26 cellular contexts compared by ENCODE assay signal in the genomic region with DNA sequence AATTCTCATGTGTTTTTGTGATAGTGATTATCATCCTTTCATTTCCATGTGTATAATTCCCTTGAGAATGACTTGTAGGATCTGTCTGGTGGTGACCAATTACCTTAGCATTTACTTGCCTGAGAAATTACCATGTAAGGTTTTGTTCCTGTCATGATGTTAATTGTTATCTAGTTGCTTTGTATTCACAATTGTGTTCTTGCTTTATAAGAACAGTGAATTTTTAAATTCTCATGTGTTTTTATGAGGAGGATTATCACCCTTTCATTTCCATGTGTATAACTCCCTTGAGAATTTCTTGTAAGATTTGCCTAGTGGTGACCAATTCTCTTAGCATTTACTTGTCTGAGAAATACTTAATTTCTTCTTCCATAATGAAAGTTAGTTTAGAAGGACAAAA.
"Had no signal": no experiment of that assay in that cellular context is flagged by ENCODE, and none has a peak within 500 bp of the region (broad histone marks: within the 10 kb centered on the region; RNA-seq: fewer than 3 reads in every experiment).

No MANE protein-coding gene starts in this region.

- H3K36me3 ChIP-seq: neutrophil, ovary, right lobe of liver, sigmoid colon, stomach, thoracic aorta, thyroid gland, tibial nerve, upper lobe of left lung, vagina had no signal

- H3K27ac ChIP-seq: neutrophil, ovary, parathyroid adenoma, psoas muscle, right lobe of liver, sigmoid colon, stomach, thoracic aorta, thyroid gland, tibial nerve, upper lobe of left lung, vagina had no signal

- FAIRE-seq: small intestine, urothelium cell line had no signal

- DNase-seq: naive thymus-derived CD4-positive, alpha-beta T cell; natural killer cell; nucleus accumbens; ovary; posterior cingulate gyrus; psoas muscle; right cardiac atrium; right lobe of liver; sigmoid colon; small intestine; stimulated activated CD4-positive, alpha-beta T cell treated with anti-CD3 and anti-CD28 coated beads, Interleukin-15, amount 100 ng/mL, for 24 hours; stimulated activated CD4-positive, alpha-beta T cell treated with anti-CD3 and anti-CD28 coated beads, Interleukin-2, amount 100 ng/mL, for 24 hours; stimulated activated CD4-positive, alpha-beta T cell treated with anti-CD3 and anti-CD28 coated beads, Interleukin-2, amount 100 ng/mL, for 48 hours; stimulated activated CD4-positive, alpha-beta T cell treated with anti-CD3 and anti-CD28 coated beads, Interleukin-4, amount 100 ng/mL, for 24 hours; stimulated activated naive B cell treated with anti-CD40 and anti-IgM and Interleukin-4, amounts not matched to agents 10 μg/mL and 1 μg/mL and 100 μg/mL, for 72 hours; stimulated activated naive CD4-positive, alpha-beta T cell treated with Interleukin-2 at 50 U/mL for 16 hours; stomach; thyroid gland; trophoblast cell; upper lobe of left lung had no signal

- H3K9ac ChIP-seq: parathyroid adenoma had no signal

- H3K4me3 ChIP-seq: ovary, psoas muscle, right lobe of liver, sigmoid colon, stomach, thoracic aorta, thyroid gland, tibial nerve, upper lobe of left lung, vagina had no signal

- H2AFZ ChIP-seq: parathyroid adenoma had no signal

- H3K79me2 ChIP-seq: parathyroid adenoma had no signal

- H3K27me3 ChIP-seq: neutrophil, ovary, right lobe of liver, sigmoid colon, stomach, thyroid gland, tibial nerve, upper lobe of left lung, vagina had no signal

- H3K9me3 ChIP-seq: neutrophil, ovary, psoas muscle, right lobe of liver, sigmoid colon, stomach, thoracic aorta, thyroid gland, tibial nerve, upper lobe of left lung, vagina had no signal
